In the genomic region with DNA sequence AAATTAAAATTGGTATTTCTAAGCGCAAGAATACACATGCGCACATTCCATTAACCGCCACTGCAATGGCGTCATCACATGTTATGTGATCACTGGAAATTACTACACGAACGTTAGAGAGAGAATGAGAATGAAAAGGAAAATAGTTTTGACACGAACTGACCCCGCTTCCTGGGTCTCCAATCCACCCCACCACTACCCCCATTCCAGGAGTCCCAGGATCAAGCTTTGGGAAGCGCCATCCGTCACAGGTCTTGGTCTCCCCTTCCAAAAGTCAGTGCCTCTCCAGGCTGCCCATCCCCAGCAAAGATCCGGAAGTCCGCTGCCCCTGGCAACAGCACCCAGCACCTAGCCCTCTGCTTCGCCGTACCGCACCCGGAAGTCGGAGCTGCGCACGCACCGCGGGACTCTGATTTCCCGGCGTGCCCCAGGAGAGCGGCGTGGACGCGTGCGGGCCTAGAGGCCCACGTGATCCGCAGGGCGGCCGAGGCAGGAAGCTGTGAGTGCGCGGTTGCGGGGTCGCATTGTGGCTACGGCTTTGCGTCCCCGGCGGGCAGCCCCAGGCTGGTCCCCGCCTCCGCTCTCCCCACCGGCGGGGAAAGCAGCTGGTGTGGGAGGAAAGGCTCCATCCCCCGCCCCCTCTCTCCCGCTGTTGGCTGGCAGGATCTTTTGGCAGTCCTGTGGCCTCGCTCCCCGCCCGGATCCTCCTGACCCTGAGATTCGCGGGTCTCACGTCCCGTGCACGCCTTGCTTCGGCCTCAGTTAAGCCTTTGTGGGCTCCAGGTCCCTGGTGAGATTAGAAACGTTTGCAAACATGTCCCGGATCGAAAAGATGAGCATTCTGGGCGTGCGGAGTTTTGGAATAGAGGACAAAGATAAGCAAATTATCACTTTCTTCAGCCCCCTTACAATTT, we compare ENCODE assay signal across 1 cellular context.
TF ChIP-seq lines count a peak whose summit lies in the region.

A gene (plus strand): TSS at position 467 of the 914 bp plus-strand sequence. CDS start 348 bp downstream, at position 815.

TF ChIP-seq in SK-N-SH, 30 proteins besides CTCF, POLR2A, EP300 and RAD21 (continued from another document):
- TF ChIP-seq, protein P1, sequence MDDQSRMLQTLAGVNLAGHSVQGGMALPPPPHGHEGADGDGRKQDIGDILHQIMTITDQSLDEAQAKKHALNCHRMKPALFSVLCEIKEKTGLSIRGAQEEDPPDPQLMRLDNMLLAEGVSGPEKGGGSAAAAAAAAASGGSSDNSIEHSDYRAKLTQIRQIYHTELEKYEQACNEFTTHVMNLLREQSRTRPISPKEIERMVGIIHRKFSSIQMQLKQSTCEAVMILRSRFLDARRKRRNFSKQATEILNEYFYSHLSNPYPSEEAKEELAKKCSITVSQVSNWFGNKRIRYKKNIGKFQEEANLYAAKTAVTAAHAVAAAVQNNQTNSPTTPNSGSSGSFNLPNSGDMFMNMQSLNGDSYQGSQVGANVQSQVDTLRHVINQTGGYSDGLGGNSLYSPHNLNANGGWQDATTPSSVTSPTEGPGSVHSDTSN (IDR thresholded peaks at IDR 0.05), result 0 out of 2 replicates have a peak, but pooled peaks have one; percentile 11
- peak; percentile 71 for TF ChIP-seq TAF1 (IDR thresholded peaks at IDR 0.05; ENCODE audit: borderline replicate concordance, low read depth, low read length)
- TF ChIP-seq RFX5 (IDR thresholded peaks at IDR 0.05; ENCODE audit: low read length), result peak; percentile 45; the same call in 1 of the 2 replicates
- TF ChIP-seq, protein P2, sequence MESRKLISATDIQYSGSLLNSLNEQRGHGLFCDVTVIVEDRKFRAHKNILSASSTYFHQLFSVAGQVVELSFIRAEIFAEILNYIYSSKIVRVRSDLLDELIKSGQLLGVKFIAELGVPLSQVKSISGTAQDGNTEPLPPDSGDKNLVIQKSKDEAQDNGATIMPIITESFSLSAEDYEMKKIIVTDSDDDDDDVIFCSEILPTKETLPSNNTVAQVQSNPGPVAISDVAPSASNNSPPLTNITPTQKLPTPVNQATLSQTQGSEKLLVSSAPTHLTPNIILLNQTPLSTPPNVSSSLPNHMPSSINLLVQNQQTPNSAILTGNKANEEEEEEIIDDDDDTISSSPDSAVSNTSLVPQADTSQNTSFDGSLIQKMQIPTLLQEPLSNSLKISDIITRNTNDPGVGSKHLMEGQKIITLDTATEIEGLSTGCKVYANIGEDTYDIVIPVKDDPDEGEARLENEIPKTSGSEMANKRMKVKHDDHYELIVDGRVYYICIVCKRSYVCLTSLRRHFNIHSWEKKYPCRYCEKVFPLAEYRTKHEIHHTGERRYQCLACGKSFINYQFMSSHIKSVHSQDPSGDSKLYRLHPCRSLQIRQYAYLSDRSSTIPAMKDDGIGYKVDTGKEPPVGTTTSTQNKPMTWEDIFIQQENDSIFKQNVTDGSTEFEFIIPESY (IDR thresholded peaks at IDR 0.05; ENCODE audit: borderline replicate concordance, low read depth), result peak; percentile 87; the same call in 1 of the 2 replicates
- peak; percentile 83 for TF ChIP-seq CHD2 (IDR thresholded peaks at IDR 0.05; ENCODE audit: low read length, partially characterized antibody)
